13 cellular contexts compared by ENCODE assay signal in genomic region chr3:102299125-102299877, GRCh38.
A peak's percentile ranks its signal among the peaks of the same experiment; 100 is the strongest.
DNase-seq lines count a peak whose midpoint lies in the region; ATAC-seq and TF ChIP-seq lines count a peak whose summit lies in the region.
"Had no signal": no experiment of that assay in that cellular context is flagged by ENCODE, and none has a peak within 500 bp of the region (broad histone marks: within the 10 kb centered on the region; RNA-seq: fewer than 3 reads in every experiment).

No MANE protein-coding gene starts in this region.

- no peaks in the 10 kb centered on the region for H3K27me3 ChIP-seq in KMS-11 (ENCODE audit: insufficient read depth, low read depth)
- H3K27me3 ChIP-seq in right atrium auricular region, result no peaks in the 10 kb centered on the region
- H3K27me3 ChIP-seq: ascending aorta, spleen had no signal

- peak; percentile 50 for ATAC-seq in GM18520 (IDR thresholded peaks at IDR 0.05; ENCODE audit: unreplicated experiment)
- no peak for ATAC-seq in HG03025 (IDR thresholded peaks at IDR 0.05; ENCODE audit: low FRiP score, unreplicated experiment)
- ATAC-seq: Right ventricle myocardium inferior had no signal

- DNase-seq in Daoy (ENCODE audit: low read depth), result peak; percentile 34
- DNase-seq in epithelial cell of prostate (ENCODE audit: low read depth, low spot score), result peak; percentile 84
- DNase-seq in kidney glomerular epithelial cell (lab: John Stamatoyannopoulos, UW), result no peak
- no peak for DNase-seq in right atrium auricular region (ENCODE audit: low spot score)
- DNase-seq: NCI-H1417, occipital lobe, spleen, substantia nigra had no signal

- H3K36me3 ChIP-seq in KMS-11 (ENCODE audit: insufficient read depth), result no peaks in the 10 kb centered on the region
- H3K36me3 ChIP-seq in right atrium auricular region, result no peaks in the 10 kb centered on the region
- H3K36me3 ChIP-seq: ascending aorta, spleen had no signal

- H2AFZ ChIP-seq in KMS-11 (ENCODE audit: low read depth), result 0 out of 2 replicates have a peak overlapping the region, but pooled peaks have one; percentile 72

- H3K4me1 ChIP-seq in KMS-11 (ENCODE audit: low read depth, poor library complexity, severe bottlenecking) (peaks cover 70% of the 10 kb centered on the region), right atrium auricular region (no peaks in the 10 kb centered on the region)
- H3K4me1 ChIP-seq: ascending aorta, spleen had no signal

- peak overlapping the region; percentile 83; the same call in 1 of the 2 replicates for H3K27ac ChIP-seq in KMS-11
- peak overlapping the region; percentile 90 for H3K27ac ChIP-seq in epithelial cell of prostate
- H3K27ac ChIP-seq in right atrium auricular region, result no peak overlapping the region
- H3K27ac ChIP-seq: ascending aorta, spleen had no signal

- H3K9ac ChIP-seq in KMS-11, result no peak overlapping the region

- H3K79me2 ChIP-seq in KMS-11 (ENCODE audit: insufficient read depth, low read depth), result no peaks in the 10 kb centered on the region

- no peak overlapping the region for H3K4me3 ChIP-seq in KMS-11 (IDR thresholded peaks at IDR 0.05; ENCODE audit: insufficient read depth, low read depth, low read length)
- no peak overlapping the region for H3K4me3 ChIP-seq in right atrium auricular region
- H3K4me3 ChIP-seq: ascending aorta, spleen had no signal

- H4K20me1 ChIP-seq in KMS-11 (ENCODE audit: insufficient read depth), result no peaks in the 10 kb centered on the region

- H3K4me2 ChIP-seq in KMS-11, result no peak overlapping the region

- no peak for TF ChIP-seq CTCF in KMS-11 (conservative IDR thresholded peaks at IDR 0.05; ENCODE audit: low read depth, low read length)
- TF ChIP-seq CTCF in right atrium auricular region (IDR thresholded peaks at IDR 0.05), result no peak

- no peaks in the 10 kb centered on the region for H3K9me3 ChIP-seq in right atrium auricular region
- H3K9me3 ChIP-seq: ascending aorta, spleen had no signal

Comparison
In these comparisons a context has a peak if more than half of its experiments do, and no peak if none do; other contexts are left out.
1. DNase-seq: peak in Daoy (single experiment) and epithelial cell of prostate (single experiment); none in kidney glomerular epithelial cell (single experiment) and right atrium auricular region (single experiment).
2. H3K27ac ChIP-seq: peak in KMS-11 (single experiment) and epithelial cell of prostate (single experiment); none in right atrium auricular region (0 of 2).